ENCODE assay signal across 8 cellular contexts in the genomic region with DNA sequence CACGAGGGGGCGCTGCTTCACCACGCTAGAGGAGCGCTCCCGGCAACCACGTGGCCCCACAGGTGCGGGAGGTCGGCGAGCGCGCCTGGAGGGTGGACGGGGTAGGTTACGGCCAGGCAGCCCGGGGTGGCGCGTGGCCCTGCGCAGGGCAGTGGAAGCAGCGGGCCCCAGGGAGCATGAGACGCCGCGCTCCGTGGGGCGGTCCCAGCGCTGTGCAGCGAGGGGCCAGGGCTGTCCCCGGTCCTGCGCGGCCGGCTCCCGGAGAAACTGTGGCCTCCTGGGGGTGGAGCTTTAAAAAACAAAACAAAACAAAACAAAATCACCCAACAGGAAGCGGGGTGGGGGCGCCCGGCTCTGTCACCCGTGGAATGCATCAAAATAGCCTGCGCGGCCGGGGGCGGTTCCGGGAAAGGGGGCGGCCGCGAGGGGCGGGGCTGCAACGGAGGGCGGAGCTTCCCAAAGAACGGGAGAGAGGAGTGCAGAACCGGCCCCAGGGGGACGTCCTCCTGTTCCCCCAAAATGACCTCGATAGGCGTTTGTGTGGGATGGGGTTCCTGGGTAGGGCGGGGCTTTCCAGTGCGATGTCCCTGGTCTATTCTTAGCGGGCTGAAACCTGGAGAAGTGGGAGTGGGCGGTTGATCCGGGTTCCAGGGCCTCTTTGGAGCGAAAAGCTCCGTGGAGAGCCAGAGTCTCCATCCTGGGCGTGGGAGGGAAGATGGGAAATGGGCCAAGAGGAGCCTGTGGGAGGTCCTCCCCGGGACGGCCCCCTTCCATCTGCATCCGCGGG. TPM values are rescaled to one million over a fixed set of nuclear protein-coding genes. Genes with fewer than 3 reads are reported as not detected.
DNase-seq lines count a peak whose midpoint lies in the region; ATAC-seq and TF ChIP-seq lines count a peak whose summit lies in the region.

No MANE protein-coding gene starts in this region.

- H3K36me3 Mint-ChIP-seq in dendritic cell treated with granulocyte-macrophage colony-stimulating factor and Interleukin-4, amounts not matched to agents 40 ng/mL and 50 ng/mL, for 4 days (ENCODE audit: low read depth), result peaks cover 14% of the 10 kb centered on the region

- H3K9me3 Mint-ChIP-seq in dendritic cell treated with granulocyte-macrophage colony-stimulating factor and Interleukin-4, amounts not matched to agents 40 ng/mL and 50 ng/mL, for 4 days, result no peaks in the 10 kb centered on the region

- H3K9ac ChIP-seq in liver (ENCODE audit: low read depth in 1 of 2, low read length in 2 of 2), result peak overlapping the region; percentile 35 to 64

- no peaks in the 10 kb centered on the region for H3K9me3 ChIP-seq in liver (ENCODE audit: control insufficient read depth in 4 of 4, low read length in 3 of 4)

- ATAC-seq in GM19023 (IDR thresholded peaks at IDR 0.05; ENCODE audit: unreplicated experiment) (peak; percentile 73), HG03280 (IDR thresholded peaks at IDR 0.05; ENCODE audit: unreplicated experiment) (peak; percentile 81)

- peaks cover 0 to 8% (median 5%) of the 10 kb centered on the region in 4 donors for H3K4me1 ChIP-seq in liver (ENCODE audit: control insufficient read depth in 4 of 4, insufficient read depth in 4 of 4, low read length in 3 of 4)

- intact Hi-C loops in dendritic cell treated with granulocyte-macrophage colony-stimulating factor and Interleukin-4, amounts not matched to agents 40 ng/mL and 50 ng/mL, for 4 days (cut with micrococcal nuclease), result loop anchor here (2.0 to 5.0 kb wide), 4 partner anchors 28 to 482 kb away; partner anchors contain the start of gene NUMBL

- peak overlapping the region; percentile 53 to 78 (median 76) for H3K4me3 ChIP-seq in liver (ENCODE audit: low read depth in 1 of 3, low read length in 3 of 3)

- peak overlapping the region; percentile 79 for H3K27ac Mint-ChIP-seq in dendritic cell treated with granulocyte-macrophage colony-stimulating factor and Interleukin-4, amounts not matched to agents 40 ng/mL and 50 ng/mL, for 4 days

- H3K36me3 ChIP-seq in liver (ENCODE audit: control insufficient read depth in 4 of 4, insufficient read depth in 3 of 4, low read depth in 1 of 4, low read length in 3 of 4), result peaks cover 0 to 4% (median under 1%) of the 10 kb centered on the region in 4 donors

- peak overlapping the region; percentile 81 for H3K4me3 Mint-ChIP-seq in dendritic cell treated with granulocyte-macrophage colony-stimulating factor and Interleukin-4, amounts not matched to agents 40 ng/mL and 50 ng/mL, for 4 days

- peaks cover 6% of the 10 kb centered on the region for H3K27me3 Mint-ChIP-seq in dendritic cell treated with granulocyte-macrophage colony-stimulating factor and Interleukin-4, amounts not matched to agents 40 ng/mL and 50 ng/mL, for 4 days

- DNase-seq in AG20443 (ENCODE audit: low spot score), result peak; percentile 89
- DNase-seq in NCI-H460 (ENCODE audit: extremely low read depth, low read depth), result peak; percentile 59
- peak; percentile 86 to 91 for DNase-seq in activated CD4-positive, alpha-beta T cell treated with anti-CD3 and anti-CD28 coated beads, Interleukin-2, amount 50 U/mL, for 24 hours (ENCODE audit: low read depth in 1 of 2, low spot score in 1 of 2)
- DNase-seq in stimulated activated CD4-positive, alpha-beta T cell treated with anti-CD3 and anti-CD28 coated beads, Interleukin-2, amount 100 ng/mL, for 4 hours (ENCODE audit: low read depth), result peak; percentile 85

- no peak for TF ChIP-seq CTCF in liver (IDR thresholded peaks at IDR 0.05; ENCODE audit: low read depth, low read length, missing input control)

- TF ChIP-seq RAD21 in liver (IDR thresholded peaks at IDR 0.05), result peak; percentile 92 to 94

- H3K27me3 ChIP-seq in liver (ENCODE audit: control insufficient read depth in 4 of 4, insufficient read depth in 4 of 4, low read length in 3 of 4), result no peaks in the 10 kb centered on the region

- H3K4me1 Mint-ChIP-seq in dendritic cell treated with granulocyte-macrophage colony-stimulating factor and Interleukin-4, amounts not matched to agents 40 ng/mL and 50 ng/mL, for 4 days (ENCODE audit: low read depth), result peaks cover 21% of the 10 kb centered on the region

- WGBS in liver, result under 1% methylated on average over 62 of the region's 62 CpGs

- H3K27ac ChIP-seq in liver (ENCODE audit: low read depth in 1 of 2, low read length in 2 of 2), result peak overlapping the region; percentile 93

TF ChIP-seq in liver, 16 proteins besides CTCF, POLR2A, EP300 and RAD21:
- TF ChIP-seq EGR1 (IDR thresholded peaks at IDR 0.05; ENCODE audit: low read depth in 2 of 2), result peak in 1 of 2 donors; percentile 68
- TF ChIP-seq SP1 (IDR thresholded peaks at IDR 0.05), result peak; percentile 36
- TF ChIP-seq, protein P1, sequence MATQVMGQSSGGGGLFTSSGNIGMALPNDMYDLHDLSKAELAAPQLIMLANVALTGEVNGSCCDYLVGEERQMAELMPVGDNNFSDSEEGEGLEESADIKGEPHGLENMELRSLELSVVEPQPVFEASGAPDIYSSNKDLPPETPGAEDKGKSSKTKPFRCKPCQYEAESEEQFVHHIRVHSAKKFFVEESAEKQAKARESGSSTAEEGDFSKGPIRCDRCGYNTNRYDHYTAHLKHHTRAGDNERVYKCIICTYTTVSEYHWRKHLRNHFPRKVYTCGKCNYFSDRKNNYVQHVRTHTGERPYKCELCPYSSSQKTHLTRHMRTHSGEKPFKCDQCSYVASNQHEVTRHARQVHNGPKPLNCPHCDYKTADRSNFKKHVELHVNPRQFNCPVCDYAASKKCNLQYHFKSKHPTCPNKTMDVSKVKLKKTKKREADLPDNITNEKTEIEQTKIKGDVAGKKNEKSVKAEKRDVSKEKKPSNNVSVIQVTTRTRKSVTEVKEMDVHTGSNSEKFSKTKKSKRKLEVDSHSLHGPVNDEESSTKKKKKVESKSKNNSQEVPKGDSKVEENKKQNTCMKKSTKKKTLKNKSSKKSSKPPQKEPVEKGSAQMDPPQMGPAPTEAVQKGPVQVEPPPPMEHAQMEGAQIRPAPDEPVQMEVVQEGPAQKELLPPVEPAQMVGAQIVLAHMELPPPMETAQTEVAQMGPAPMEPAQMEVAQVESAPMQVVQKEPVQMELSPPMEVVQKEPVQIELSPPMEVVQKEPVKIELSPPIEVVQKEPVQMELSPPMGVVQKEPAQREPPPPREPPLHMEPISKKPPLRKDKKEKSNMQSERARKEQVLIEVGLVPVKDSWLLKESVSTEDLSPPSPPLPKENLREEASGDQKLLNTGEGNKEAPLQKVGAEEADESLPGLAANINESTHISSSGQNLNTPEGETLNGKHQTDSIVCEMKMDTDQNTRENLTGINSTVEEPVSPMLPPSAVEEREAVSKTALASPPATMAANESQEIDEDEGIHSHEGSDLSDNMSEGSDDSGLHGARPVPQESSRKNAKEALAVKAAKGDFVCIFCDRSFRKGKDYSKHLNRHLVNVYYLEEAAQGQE (IDR thresholded peaks at IDR 0.05), result no peak
- no peak for TF ChIP-seq ZBTB33 (IDR thresholded peaks at IDR 0.05)
- no peak for TF ChIP-seq GABPA (IDR thresholded peaks at IDR 0.05 in 1 of 2, conservative IDR thresholded peaks at IDR 0.05 in 1 of 2)
- no peak for TF ChIP-seq YY1 (IDR thresholded peaks at IDR 0.05)
- TF ChIP-seq NR2F2 (IDR thresholded peaks at IDR 0.05), result peak; percentile 35

RNA-seq across cellular contexts. Expression of gene NUMBL, which starts 27.3 kb away (rescaled TPM):
- total RNA-seq in NCI-H460 (2014; rRNA removed; shearing (Covaris generic)), result 9.8 and 10.8 TPM in 2 replicates
- polyA plus RNA-seq in NCI-H460 (2014; cell fraction: nucleus; rRNA removed), result 30.4 and 43.1 TPM in 2 replicates
- total RNA-seq in liver, result 1 to 10 TPM; 1.4 to 3.9 TPM
- 1 to 10 TPM; 1.1 to 4.6 TPM for polyA plus RNA-seq in liver

RNA-seq across cellular contexts. Expression of gene COQ8B, which starts 53.6 kb away (rescaled TPM):
- 22.9 and 30.7 TPM in 2 replicates for total RNA-seq in NCI-H460 (2014; rRNA removed; shearing (Covaris generic))
- polyA plus RNA-seq in NCI-H460 (2014; cell fraction: nucleus; rRNA removed), result 95.6 and 99.5 TPM in 2 replicates
- 10 to 100 TPM; 15.2 to 24.7 TPM for total RNA-seq in liver
- 10 to 100 TPM in 1 of 2 donors, 1 to 10 TPM in 1; 6.4 to 30.6 TPM for polyA plus RNA-seq in liver

RNA-seq across cellular contexts. Expression of gene ITPKC, which starts 53.8 kb away (rescaled TPM):
- 5.2 and 6.2 TPM in 2 replicates for total RNA-seq in NCI-H460 (2014; rRNA removed; shearing (Covaris generic))
- 6.7 and 8.1 TPM in 2 replicates for polyA plus RNA-seq in NCI-H460 (2014; cell fraction: nucleus; rRNA removed)
- total RNA-seq in liver, result 10 to 100 TPM in 1 of 2 donors, 1 to 10 TPM in 1; 5.1 to 12.5 TPM
- 10 to 100 TPM in 1 of 2 donors, 1 to 10 TPM in 1; 4.2 to 10.2 TPM for polyA plus RNA-seq in liver

Comparison
In these comparisons a context has a peak if more than half of its experiments do, and no peak if none do; other contexts are left out.
1. Peak in every context shown above with its lines: DNase-seq, ATAC-seq, H3K4me3 ChIP-seq and H3K27ac ChIP-seq.